Comparison of ENCODE assay signal across 8 cellular contexts in genomic region chr11:13337986-13338436, GRCh38.
DNase-seq lines count a peak whose midpoint lies in the region; ATAC-seq and FAIRE-seq lines count a peak whose summit lies in the region.

No MANE protein-coding gene starts in this region.

- H3K36me3 Mint-ChIP-seq in dendritic cell treated with granulocyte-macrophage colony-stimulating factor and Interleukin-4, amounts not matched to agents 40 ng/mL and 50 ng/mL, for 4 days (ENCODE audit: low read depth), result peaks cover 26% of the 10 kb centered on the region

- peak; percentile 73 for ATAC-seq in sciatic nerve

- peak overlapping the region; percentile 36 for H3K4me3 Mint-ChIP-seq in dendritic cell treated with granulocyte-macrophage colony-stimulating factor and Interleukin-4, amounts not matched to agents 40 ng/mL and 50 ng/mL, for 4 days

- peaks cover 67% of the 10 kb centered on the region for H3K4me1 Mint-ChIP-seq in dendritic cell treated with granulocyte-macrophage colony-stimulating factor and Interleukin-4, amounts not matched to agents 40 ng/mL and 50 ng/mL, for 4 days (ENCODE audit: low read depth)

- intact Hi-C loops in dendritic cell treated with granulocyte-macrophage colony-stimulating factor and Interleukin-4, amounts not matched to agents 40 ng/mL and 50 ng/mL, for 4 days (cut with micrococcal nuclease), result no loop called here
- intact Hi-C loops in sciatic nerve (cut with DNase I) (no loop called here), head of caudate nucleus (cut with DNase I) (no loop called here)

- no peak overlapping the region for H3K27ac Mint-ChIP-seq in dendritic cell treated with granulocyte-macrophage colony-stimulating factor and Interleukin-4, amounts not matched to agents 40 ng/mL and 50 ng/mL, for 4 days

- FAIRE-seq in GM18507 (lab: Jason Lieb, UNC), result peak; percentile 68

- H3K9me3 Mint-ChIP-seq in dendritic cell treated with granulocyte-macrophage colony-stimulating factor and Interleukin-4, amounts not matched to agents 40 ng/mL and 50 ng/mL, for 4 days, result no peaks in the 10 kb centered on the region

- no peaks in the 10 kb centered on the region for H3K27me3 Mint-ChIP-seq in dendritic cell treated with granulocyte-macrophage colony-stimulating factor and Interleukin-4, amounts not matched to agents 40 ng/mL and 50 ng/mL, for 4 days

- DNase-seq in GM18507 (ENCODE audit: extremely low spot score, insufficient read length, low read depth), result no peak
- peak; percentile 29 for DNase-seq in MV-4-11 (lab: John Stamatoyannopoulos, UW)
- no peak for DNase-seq in sciatic nerve (ENCODE audit: low spot score)
- DNase-seq in NCI-H510A treated with DMSO at 0.1 percent for 48 hours (lab: John Stamatoyannopoulos, UW), result no peak
- DNase-seq in globus pallidus (ENCODE audit: low spot score), result no peak
- DNase-seq in head of caudate nucleus, result no peak
- no peak for DNase-seq in OCI-M2 (lab: John Stamatoyannopoulos, UW; ENCODE audit: unreplicated experiment)
